ENCODE assay signal across 40 cellular contexts in the genomic region with DNA sequence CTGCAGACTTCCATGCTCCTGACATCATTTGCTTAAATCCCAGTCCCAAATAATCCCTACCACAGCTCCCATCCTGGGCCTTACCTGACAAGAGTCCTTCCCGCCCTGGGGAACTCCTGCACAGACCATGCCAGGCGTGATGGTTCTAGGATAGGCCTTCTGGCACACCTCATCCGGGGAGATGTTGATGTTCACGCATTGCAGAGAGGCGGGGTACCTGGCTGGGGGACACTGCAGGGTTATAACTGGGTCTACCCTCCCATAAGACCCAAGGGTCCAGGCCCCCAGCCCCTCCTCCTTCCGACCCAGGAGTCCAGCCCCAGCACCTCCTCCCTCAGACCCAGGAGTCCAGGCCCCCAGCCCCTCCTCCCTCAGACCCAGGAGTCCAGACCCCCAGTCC. TPM values are rescaled to one million over a fixed set of nuclear protein-coding genes. Genes with fewer than 3 reads are reported as not detected.
"Had no signal": no experiment of that assay in that cellular context is flagged by ENCODE, and none has a peak within 500 bp of the region (broad histone marks: within the 10 kb centered on the region; RNA-seq: fewer than 3 reads in every experiment).

No MANE protein-coding gene starts in this region.

- DNase-seq: Karpas-422, Kasumi-1, MG63, MM.1S, MV-4-11, NCI-H1048, NCI-H1092, NCI-H1092 treated with DMSO at 0.1 percent for 48 hours, NCI-H1105, NCI-H1105 treated with DMSO at 0.1 percent for 48 hours, NCI-H1417, NCI-H1417 treated with DMSO at 0.1 percent for 48 hours, NCI-H1436, NCI-H1436 treated with DMSO at 0.1 percent for 48 hours, NCI-H146, NCI-H1694, NCI-H1694 treated with DMSO at 0.1 percent for 48 hours, NCI-H187, NCI-H187 treated with DMSO at 0.1 percent for 48 hours, NCI-H1930, NCI-H2029, NCI-H2029 treated with DMSO at 0.1 percent for 48 hours, NCI-H2081, NCI-H2081 treated with DMSO at 0.1 percent for 48 hours, NCI-H2107, NCI-H2171, NCI-H2227 treated with DMSO at 0.1 percent for 48 hours, NCI-H226, NCI-H345, NCI-H446, NCI-H446 treated with DMSO at 0.1 percent for 48 hours, NCI-H510A, NCI-H510A treated with DMSO at 0.1 percent for 48 hours, NCI-H524, NCI-H524 treated with DMSO at 0.1 percent for 48 hours had no signal

- H3K27ac ChIP-seq: KMS-11 had no signal

- H3K4me2 ChIP-seq: KMS-11 had no signal

- H3K9ac ChIP-seq: KMS-11 had no signal

- H3K27me3 ChIP-seq: MG63 had no signal

- H3K36me3 ChIP-seq: MG63 had no signal

- H3K4me3 ChIP-seq: MG63 had no signal

RNA-seq across cellular contexts. Expression of gene KLK14, which starts 4.0 kb away (rescaled TPM):
- total RNA-seq: LHCN-M2, M059J, NCI-H460 had no signal

RNA-seq across cellular contexts. Expression of gene KLK13, which starts 13.8 kb away (rescaled TPM):
- total RNA-seq: LHCN-M2, M059J, MCF 10A, NCI-H460 had no signal

RNA-seq across cellular contexts. Expression of gene KLK12, which starts 43.9 kb away (rescaled TPM):
- total RNA-seq: LHCN-M2, M059J, MCF 10A, NCI-H460 had no signal

RNA-seq across cellular contexts. Expression of gene SIGLEC9, which starts 46.0 kb away (rescaled TPM):
- total RNA-seq: LHCN-M2, MCF 10A, NCI-H460 had no signal
